In genomic region chr19:36527873-36528193, GRCh38 we compare ENCODE assay signal across 8 cellular contexts. TPM values are rescaled to one million over a fixed set of nuclear protein-coding genes. Genes with fewer than 3 reads are reported as not detected.
DNase-seq lines count a peak whose midpoint lies in the region; ATAC-seq, FAIRE-seq and TF ChIP-seq lines count a peak whose summit lies in the region.

No MANE protein-coding gene starts in this region.

- peaks cover 19% of the 10 kb centered on the region for H3K79me1 ChIP-seq in mesenchymal stem cell (replicated peaks; ENCODE audit: low read length, poor library complexity, severe bottlenecking)

- CTCF ChIA-PET in K562 (lab: Yijun Ruan, JAX; ENCODE audit: low intra/inter-chr PET ratio) = no interaction called here

- peak overlapping the region; percentile 67 for H4K91ac ChIP-seq in mesenchymal stem cell (ENCODE audit: low read length)

- in situ Hi-C loops in K562 (cut with MboI) = no loop called here
- in situ Hi-C loops in GM13977 (cut with MboI; ENCODE audit: low pct_unique_long_range_greater_than_20kb, low sequenced_read_pairs, unreplicated experiment) = no loop called here

- intact Hi-C loops in left ventricle myocardium inferior (cut with micrococcal nuclease) (no loop called here), Right ventricle myocardium superior (cut with DNase I) (no loop called here), K562 (cut with micrococcal nuclease) (loop anchor here (1.0 kb wide), 1 partner anchor 45 kb away; the partner anchor contains the start of gene ZNF529), vagina (cut with DNase I) (no loop called here)

- ATAC-seq in Right ventricle myocardium superior (ENCODE audit: poor library complexity) = no peak
- ATAC-seq in K562 = no peak

- H2AFZ ChIP-seq in K562 (ENCODE audit: low read depth, low read length) (peak overlapping the region; percentile 100), mesenchymal stem cell (ENCODE audit: low read depth, low read length) (peak overlapping the region; percentile 88)

- TF ChIP-seq CTCF in left ventricle myocardium inferior (IDR thresholded peaks at IDR 0.05; ENCODE audit: borderline replicate concordance) = no peak
- TF ChIP-seq CTCF in K562 (IDR thresholded peaks at IDR 0.05 in 2 of 3, conservative IDR thresholded peaks at IDR 0.05 in 1 of 3; ENCODE audit: insufficient read depth in 2 of 3, low read depth in 1 of 3, low read length in 3 of 3) = no peak
- TF ChIP-seq CTCF in vagina (IDR thresholded peaks at IDR 0.05) = no peak
- TF ChIP-seq CTCF in GM13977 (IDR thresholded peaks at IDR 0.05; ENCODE audit: extremely low read depth, insufficient read depth, missing control alignments) = no peak

- no peak overlapping the region for H2BK12ac ChIP-seq in mesenchymal stem cell (ENCODE audit: low read length in 2 of 2)

- H3K27me3 ChIP-seq in left ventricle myocardium inferior (ENCODE audit: low read depth) (no peaks in the 10 kb centered on the region), K562 (ENCODE audit: control insufficient read depth in 2 of 2, insufficient read depth in 2 of 2, low read length in 2 of 2) (no peaks in the 10 kb centered on the region), mesenchymal stem cell (ENCODE audit: control insufficient read depth in 1 of 2, insufficient read depth in 1 of 2, low read length in 2 of 2) (no peaks in the 10 kb centered on the region), vagina (no peaks in the 10 kb centered on the region)

- H3K9ac ChIP-seq in K562 (ENCODE audit: insufficient read depth in 1 of 2, low read depth in 2 of 2, low read length in 2 of 2) (peak overlapping the region; percentile 94 to 97), mesenchymal stem cell (ENCODE audit: low read length) (peak overlapping the region; percentile 98)

- peak overlapping the region; percentile 33 for H2BK5ac ChIP-seq in mesenchymal stem cell (ENCODE audit: low read depth, low read length, poor library complexity, severe bottlenecking)

- H3K4me1 ChIP-seq in left ventricle myocardium inferior = peaks cover 35% of the 10 kb centered on the region
- peaks cover 3 to 4% of the 10 kb centered on the region in 2 experiments; a peak in 3 of 5 replicates for H3K4me1 ChIP-seq in K562 (replicated peaks in 1 of 2; ENCODE audit: control insufficient read depth in 2 of 2, insufficient read depth in 2 of 2, low read length in 2 of 2)
- peaks cover 2% of the 10 kb centered on the region for H3K4me1 ChIP-seq in mesenchymal stem cell (ENCODE audit: control insufficient read depth, insufficient read depth, low read depth, low read length)
- H3K4me1 ChIP-seq in vagina = peaks cover 18% of the 10 kb centered on the region

- POLR2A ChIA-PET in K562 (lab: Yijun Ruan, JAX) = interaction anchor here (1.1 to 2.3 kb wide), 3 partner anchors 13 to 38 kb away, joined by 3 to 10 read pairs (median 8); partner anchors contain the start of gene ZNF566

- H2AK5ac ChIP-seq in mesenchymal stem cell (ENCODE audit: low read length, severe bottlenecking) = no peak overlapping the region

- peak overlapping the region; percentile 51 to 99 for H3K14ac ChIP-seq in mesenchymal stem cell (ENCODE audit: low read length in 2 of 2)

- TF ChIP-seq EP300 in K562 (IDR thresholded peaks at IDR 0.05; ENCODE audit: low read length) = no peak

- peak overlapping the region; percentile 14 to 98 for H3K18ac ChIP-seq in mesenchymal stem cell (ENCODE audit: low read depth in 1 of 2, low read length in 2 of 2)

- TF ChIP-seq RAD21 in K562 (CRISPR knock-in tag; conservative IDR thresholded peaks at IDR 0.05 in 1 of 2, IDR thresholded peaks at IDR 0.05 in 1 of 2) = no peak

- DNase-seq in left ventricle myocardium inferior (no peak), Right ventricle myocardium superior (no peak), K562 (ENCODE audit: extremely low read depth in 1 of 4, low spot score in 3 of 4) (no peak), mesenchymal stem cell (no peak), vagina (ENCODE audit: extremely low spot score in 2 of 2) (no peak), NCI-H510A treated with DMSO at 0.1 percent for 48 hours (lab: John Stamatoyannopoulos, UW) (no peak), GM13977 (ENCODE audit: low spot score) (no peak)
- no peak for DNase-seq in stimulated activated CD4-positive, alpha-beta T cell treated with anti-CD3 and anti-CD28 coated beads, Interleukin-2, amount 100 ng/mL, for 48 hours

- H3K4me3 ChIP-seq in left ventricle myocardium inferior (peak overlapping the region; percentile 73), K562 (peak overlapping the region; percentile 72), mesenchymal stem cell (ENCODE audit: insufficient read depth in 1 of 2, low read depth in 1 of 2, low read length in 2 of 2) (peak overlapping the region; percentile 91 to 97), vagina (peak overlapping the region; percentile 75 to 81)

- H3K36me3 ChIP-seq in left ventricle myocardium inferior (peaks cover 46% of the 10 kb centered on the region), K562 (ENCODE audit: control insufficient read depth, insufficient read depth, low read length) (peaks cover 12% of the 10 kb centered on the region; the same call in 2 of the 3 replicates), mesenchymal stem cell (ENCODE audit: control insufficient read depth in 1 of 2, insufficient read depth in 2 of 2, low read depth in 1 of 2, low read length in 2 of 2) (peaks cover 6 to 27% of the 10 kb centered on the region in 2 experiments), vagina (peaks cover 0 to 41% of the 10 kb centered on the region in 2 donors)

- peak overlapping the region; percentile 99 for H3K4me2 ChIP-seq in K562 (ENCODE audit: insufficient read depth, low read length)
- peak overlapping the region; percentile 18 for H3K4me2 ChIP-seq in mesenchymal stem cell (ENCODE audit: low read length, poor library complexity, severe bottlenecking)

- H3K9me3 ChIP-seq in left ventricle myocardium inferior (replicated peaks) (peaks cover 63% of the 10 kb centered on the region), K562 (replicated peaks; ENCODE audit: control insufficient read depth, insufficient read depth, low read depth, low read length) (no peaks in the 10 kb centered on the region; the same call in 1 of the 2 replicates), mesenchymal stem cell (ENCODE audit: control insufficient read depth, low read length) (peaks cover 37% of the 10 kb centered on the region), vagina (peaks cover 6% of the 10 kb centered on the region)

- peak overlapping the region; percentile 69 for H4K8ac ChIP-seq in mesenchymal stem cell (ENCODE audit: low read length)

- H4K20me1 ChIP-seq in K562 (replicated peaks; ENCODE audit: control insufficient read depth, insufficient read depth, low read length) = no peaks in the 10 kb centered on the region

- H3K4ac ChIP-seq in mesenchymal stem cell (ENCODE audit: low read depth in 1 of 2, low read length in 2 of 2) = peak overlapping the region in 1 of 2 experiments; percentile 92

- H2BK120ac ChIP-seq in mesenchymal stem cell (ENCODE audit: low read depth, low read length) = no peak overlapping the region

- BruUV-seq in K562 (replicated peaks; lab: Mats Ljungman, UMichigan) = no TSS peak

- H3K27ac ChIP-seq in left ventricle myocardium inferior (replicated peaks) = peak overlapping the region; percentile 97
- H3K27ac ChIP-seq in K562 (ENCODE audit: extremely low read depth, low read depth, low read length) = peak overlapping the region; percentile 99
- peak overlapping the region; percentile 93 for H3K27ac ChIP-seq in mesenchymal stem cell (ENCODE audit: low read length, poor library complexity, severe bottlenecking)
- H3K27ac ChIP-seq in vagina = peak overlapping the region; percentile 87

- no peak overlapping the region for H2BK15ac ChIP-seq in mesenchymal stem cell (ENCODE audit: low read depth, poor library complexity, severe bottlenecking)

- no peaks in the 10 kb centered on the region for H3K9me1 ChIP-seq in K562 (ENCODE audit: control insufficient read depth, insufficient read depth, low read length)

- TF ChIP-seq POLR2A in K562 (conservative IDR thresholded peaks at IDR 0.05) (no peak; the same call in 1 of the 2 replicates), vagina (IDR thresholded peaks at IDR 0.05) (no peak)

- 2% methylated on average over 10 of the region's 13 CpGs for WGBS in K562 (ENCODE audit: insufficient coverage, low coverage, missing lambda C conversion rate)
- WGBS in mesenchymal stem cell = under 1% methylated on average over 12 of the region's 13 CpGs

- H3K23ac ChIP-seq in mesenchymal stem cell (ENCODE audit: low read length in 2 of 2) = no peak overlapping the region

- FAIRE-seq in K562 (lab: Jason Lieb, UNC) = peak; percentile 11

- peaks cover 29% of the 10 kb centered on the region for H3K79me2 ChIP-seq in K562 (ENCODE audit: control insufficient read depth, insufficient read depth, low read length)

RNA-seq across cellular contexts. Expression of gene ZNF260, which starts 0.2 kb away (rescaled TPM):
- 10.9 TPM for total RNA-seq in left ventricle myocardium inferior
- 7.6 TPM for total RNA-seq in Right ventricle myocardium superior
- total RNA-seq in K562 (2011; cell fraction: chromatin; rRNA removed; ENCODE audit: low replicate concordance) = 15.5 and 29.5 TPM in 2 replicates
- total RNA-seq in K562 (2011; cell fraction: nucleolus; rRNA removed) = 16.2 and 16.3 TPM in 2 replicates
- 16.2 and 28.6 TPM in 2 replicates for total RNA-seq in K562 (2011; cell fraction: nucleoplasm; rRNA removed)
- total RNA-seq in K562 (2014; rRNA removed) = 4.4 and 4.8 TPM in 2 replicates
- total RNA-seq in K562 (2014; rRNA removed; fragmentation: Illumina TruSeq; extraction: Trizol) = 14.9 and 17.1 TPM in 2 replicates
- total RNA-seq in K562 (2015; rRNA removed; fragmentation: Illumina TruSeq; extraction: Trizol) = 15.5 and 16.6 TPM in 2 replicates
- total RNA-seq in K562 (2021) = 5.8 and 7.3 TPM in 2 replicates
- 10.2 and 10.6 TPM in 2 replicates for polyA plus RNA-seq in K562 (2011; rRNA removed)
- polyA plus RNA-seq in K562 (2011; cell fraction: cytosol; rRNA removed) = 1.8 and 3.4 TPM in 2 replicates
- 2.0 and 4.6 TPM in 2 replicates for polyA plus RNA-seq in K562 (2011; cell fraction: nucleus; rRNA removed)
- 3.4 and 6.8 TPM in 2 replicates for polyA plus RNA-seq in K562 (2012)
- polyA plus RNA-seq in K562 (2014; fragmentation: Illumina TruSeq; extraction: Trizol) = 6.8 and 8.5 TPM in 2 replicates
- 1 to 10 TPM; 2.6 to 3.7 TPM for polyA plus RNA-seq in K562 (2014; fragmentation: Nextera tagmentation; extraction: Ambion mirVana)
- 5.2 TPM in 2 replicates for polyA plus RNA-seq in K562 (2014; rRNA removed)
- polyA minus RNA-seq in K562 (2011; rRNA and poly(A)+ RNA removed) = 15.9 and 20.0 TPM in 2 replicates
- polyA minus RNA-seq in K562 (2011; cell fraction: cytosol; rRNA and poly(A)+ RNA removed) = 5.2 and 11.9 TPM in 2 replicates
- polyA minus RNA-seq in K562 (2011; cell fraction: nucleus; rRNA and poly(A)+ RNA removed) = 12.8 and 14.9 TPM in 2 replicates
- 9.6 TPM for polyA plus RNA-seq in mesenchymal stem cell (2013, experiment 1 of 2)
- polyA plus RNA-seq in mesenchymal stem cell (2013, experiment 2 of 2) = 9.5 TPM
- total RNA-seq in vagina = 6.4 TPM

RNA-seq across cellular contexts. Expression of gene ZNF566, which starts 38.5 kb away (rescaled TPM):
- 11.8 TPM for total RNA-seq in left ventricle myocardium inferior
- 10.9 TPM for total RNA-seq in Right ventricle myocardium superior
- 29.0 and 62.2 TPM in 2 replicates for total RNA-seq in K562 (2011; cell fraction: chromatin; rRNA removed; ENCODE audit: low replicate concordance)
- total RNA-seq in K562 (2011; cell fraction: nucleolus; rRNA removed) = 16.2 and 17.6 TPM in 2 replicates
- total RNA-seq in K562 (2011; cell fraction: nucleoplasm; rRNA removed) = 33.0 and 39.2 TPM in 2 replicates
- 5.3 and 5.5 TPM in 2 replicates for total RNA-seq in K562 (2014; rRNA removed)
- total RNA-seq in K562 (2014; rRNA removed; fragmentation: Illumina TruSeq; extraction: Trizol) = 10.6 and 15.2 TPM in 2 replicates
- total RNA-seq in K562 (2015; rRNA removed; fragmentation: Illumina TruSeq; extraction: Trizol) = 6.3 and 7.6 TPM in 2 replicates
- 7.9 and 9.7 TPM in 2 replicates for total RNA-seq in K562 (2021)
- 9.0 and 11.4 TPM in 2 replicates for polyA plus RNA-seq in K562 (2011; rRNA removed)
- 5.0 and 6.5 TPM in 2 replicates for polyA plus RNA-seq in K562 (2011; cell fraction: cytosol; rRNA removed)
- 4.9 and 6.1 TPM in 2 replicates for polyA plus RNA-seq in K562 (2011; cell fraction: nucleus; rRNA removed)
- 5.5 and 5.6 TPM in 2 replicates for polyA plus RNA-seq in K562 (2012)
- polyA plus RNA-seq in K562 (2014; fragmentation: Illumina TruSeq; extraction: Trizol) = 6.2 and 8.4 TPM in 2 replicates
- polyA plus RNA-seq in K562 (2014; fragmentation: Nextera tagmentation; extraction: Ambion mirVana) = 10 to 100 TPM in 1 of 2 experiments, 1 to 10 TPM in 1; 9.9 to 11.2 TPM
- 8.0 and 9.8 TPM in 2 replicates for polyA plus RNA-seq in K562 (2014; rRNA removed)
- 17.5 and 17.9 TPM in 2 replicates for polyA minus RNA-seq in K562 (2011; rRNA and poly(A)+ RNA removed)
- polyA minus RNA-seq in K562 (2011; cell fraction: cytosol; rRNA and poly(A)+ RNA removed) = 2.7 and 6.7 TPM in 2 replicates
- 8.3 and 13.0 TPM in 2 replicates for polyA minus RNA-seq in K562 (2011; cell fraction: nucleus; rRNA and poly(A)+ RNA removed)
- 3.2 TPM for polyA plus RNA-seq in mesenchymal stem cell (2013, experiment 1 of 2)
- 3.8 TPM for polyA plus RNA-seq in mesenchymal stem cell (2013, experiment 2 of 2)
- total RNA-seq in vagina = 11.3 TPM

RNA-seq across cellular contexts. Expression of gene ZNF529, which starts 45.3 kb away (rescaled TPM):
- total RNA-seq in left ventricle myocardium inferior (14.1 TPM), Right ventricle myocardium superior (13.4 TPM), K562 (2014; rRNA removed) (4.1 and 5.4 TPM in 2 replicates), K562 (2014; rRNA removed; fragmentation: Illumina TruSeq; extraction: Trizol) (7.9 and 10.5 TPM in 2 replicates), K562 (2015; rRNA removed; fragmentation: Illumina TruSeq; extraction: Trizol) (4.8 and 5.0 TPM in 2 replicates), K562 (2021) (6.2 and 10.4 TPM in 2 replicates), vagina (6.4 TPM)
- 12.8 and 40.0 TPM in 2 replicates for total RNA-seq in K562 (2011; cell fraction: chromatin; rRNA removed; ENCODE audit: low replicate concordance)
- total RNA-seq in K562 (2011; cell fraction: nucleolus; rRNA removed) = 7.8 and 12.1 TPM in 2 replicates
- 24.3 and 35.0 TPM in 2 replicates for total RNA-seq in K562 (2011; cell fraction: nucleoplasm; rRNA removed)
- polyA plus RNA-seq in K562 (2011; rRNA removed) (12.6 and 13.6 TPM in 2 replicates), K562 (2014; fragmentation: Illumina TruSeq; extraction: Trizol) (6.5 and 6.7 TPM in 2 replicates), K562 (2014; fragmentation: Nextera tagmentation; extraction: Ambion mirVana) (1 to 10 TPM; 2.4 to 3.2 TPM), K562 (2014; rRNA removed) (6.3 and 6.9 TPM in 2 replicates)
- polyA plus RNA-seq in K562 (2011; cell fraction: cytosol; rRNA removed) = 4.2 and 8.5 TPM in 2 replicates
- 19.6 and 20.1 TPM in 2 replicates for polyA plus RNA-seq in K562 (2011; cell fraction: nucleus; rRNA removed)
- polyA plus RNA-seq in K562 (2012) = 3.9 and 7.0 TPM in 2 replicates
- 16.7 and 21.4 TPM in 2 replicates for polyA minus RNA-seq in K562 (2011; rRNA and poly(A)+ RNA removed)
- 6.1 and 6.5 TPM in 2 replicates for polyA minus RNA-seq in K562 (2011; cell fraction: cytosol; rRNA and poly(A)+ RNA removed)
- polyA minus RNA-seq in K562 (2011; cell fraction: nucleus; rRNA and poly(A)+ RNA removed) = 6.6 and 8.7 TPM in 2 replicates
- 4.2 TPM for polyA plus RNA-seq in mesenchymal stem cell (2013, experiment 1 of 2)
- 4.4 TPM for polyA plus RNA-seq in mesenchymal stem cell (2013, experiment 2 of 2)
